In genomic region chr16:56934599-56935145, GRCh38 we compare ENCODE assay signal across 9 cellular contexts. TPM values are rescaled to one million over a fixed set of nuclear protein-coding genes. Genes with fewer than 3 reads are reported as not detected.
DNase-seq lines count a peak whose midpoint lies in the region; ATAC-seq, FAIRE-seq and TF ChIP-seq lines count a peak whose summit lies in the region.
"Not testable (repeated sequence)": the region's sequence is repeated elsewhere in the genome, so short reads cannot be mapped to it uniquely, and the experiment has no call there.
"Had no signal": no experiment of that assay in that cellular context is flagged by ENCODE, and none has a peak within 500 bp of the region (broad histone marks: within the 10 kb centered on the region; RNA-seq: fewer than 3 reads in every experiment).

No MANE protein-coding gene starts in this region.

- not testable (repeated sequence) for ATAC-seq in right lobe of liver, pancreas

- H2AFZ ChIP-seq in endothelial cell of umbilical vein (ENCODE audit: low read depth, low read length), result not testable (repeated sequence)

- dilution Hi-C loops in endothelial cell of umbilical vein (cut with MboI; ENCODE audit: extremely low pct_ligation_motif_present, low sequenced_read_pairs), result not testable (repeated sequence)

- not testable (repeated sequence) for BruUV-seq in endothelial cell of umbilical vein (replicated peaks; lab: Mats Ljungman, UMichigan)

- H3K9me1 ChIP-seq in endothelial cell of umbilical vein (replicated peaks; ENCODE audit: control insufficient read depth, extremely low read depth, insufficient read depth, low read length), result not testable (repeated sequence)

- peak overlapping the region; percentile 99 for H3K4me3 Mint-ChIP-seq in T-helper 2 cell treated with Interferon-gamma antibody and Interleukin-4, amounts not matched to agents 5 μg/mL and 100 μg/mL, for 36 hours

- peak overlapping the region; percentile 79 for H3K27ac Mint-ChIP-seq in T-helper 2 cell treated with Interferon-gamma antibody and Interleukin-4, amounts not matched to agents 5 μg/mL and 100 μg/mL, for 36 hours

- H4K20me1 ChIP-seq in endothelial cell of umbilical vein (replicated peaks; ENCODE audit: control insufficient read depth, extremely low read depth, insufficient read depth, low read length), result peaks cover 19% of the 10 kb centered on the region

- H3K36me3 ChIP-seq in BJ (ENCODE audit: control insufficient read depth, insufficient read depth, low read length) (peaks cover 15% of the 10 kb centered on the region), HUES6 (ENCODE audit: control insufficient read depth, insufficient read depth, low read length) (peaks cover 48% of the 10 kb centered on the region), ascending aorta (peaks cover 38 to 50% of the 10 kb centered on the region in 2 donors), endothelial cell of umbilical vein (ENCODE audit: control insufficient read depth in 2 of 2, extremely low read depth in 1 of 2, insufficient read depth in 2 of 2, low read length in 2 of 2) (peaks cover 16 to 28% of the 10 kb centered on the region in 2 experiments), right lobe of liver (peaks cover 25 to 50% (median 38%) of the 10 kb centered on the region in 4 donors), pancreas (peaks cover 8 to 64% (median 39%) of the 10 kb centered on the region in 3 donors), thyroid gland (peaks cover 45 to 47% of the 10 kb centered on the region in 2 donors)

- H3K79me2 ChIP-seq in endothelial cell of umbilical vein (ENCODE audit: control insufficient read depth, insufficient read depth, low read length), result peaks cover 50% of the 10 kb centered on the region

- DNase-seq in BJ (ENCODE audit: low read depth); T-helper 2 cell treated with Interferon-gamma antibody and Interleukin-4, amounts not matched to agents 5 μg/mL and 100 μg/mL, for 36 hours (ENCODE audit: low spot score); ascending aorta (ENCODE audit: low spot score in 2 of 2); endothelial cell of umbilical vein (ENCODE audit: low read depth, low spot score); right lobe of liver; pancreas; thyroid gland: not testable (repeated sequence)

- TF ChIP-seq CTCF in BJ (IDR thresholded peaks at IDR 0.05; ENCODE audit: insufficient read depth, low read depth, low read length); ascending aorta (IDR thresholded peaks at IDR 0.05); endothelial cell of umbilical vein (IDR thresholded peaks at IDR 0.05; ENCODE audit: extremely low read depth in 1 of 2, insufficient read depth in 1 of 2, low read depth in 1 of 2, low read length in 2 of 2); right lobe of liver (IDR thresholded peaks at IDR 0.05); pancreas (IDR thresholded peaks at IDR 0.05); thyroid gland (IDR thresholded peaks at IDR 0.05): not testable (repeated sequence)

- not testable (repeated sequence) for H3K27ac ChIP-seq in HUES6 (ENCODE audit: low read depth, low read length); endothelial cell of umbilical vein (ENCODE audit: insufficient read depth, low read depth, low read length)
- peak overlapping the region in 1 of 2 donors; percentile 100 for H3K27ac ChIP-seq in ascending aorta
- H3K27ac ChIP-seq in right lobe of liver, result peak overlapping the region; percentile 23 to 100 (median 98)
- H3K27ac ChIP-seq in pancreas, result peak overlapping the region in 2 of 4 donors; percentile 99 to 100
- peak overlapping the region in 2 of 3 donors; percentile 96 to 100 for H3K27ac ChIP-seq in thyroid gland

- 17% methylated on average over 7 of the region's 8 CpGs for WGBS in right lobe of liver (ENCODE audit: insufficient coverage, low coverage, low lambda C conversion rate, missing lambda C conversion rate)
- 18 to 26% methylated on average over 8 of the region's 8 CpGs for WGBS in pancreas, 2 donors
- WGBS in thyroid gland, 2 donors, result 60 to 67% methylated on average over 8 of the region's 8 CpGs

- not testable (repeated sequence) for FAIRE-seq in endothelial cell of umbilical vein (lab: Jason Lieb, UNC); pancreas (lab: Jason Lieb, UNC)

- peaks cover 67% of the 10 kb centered on the region for H3K36me3 Mint-ChIP-seq in T-helper 2 cell treated with Interferon-gamma antibody and Interleukin-4, amounts not matched to agents 5 μg/mL and 100 μg/mL, for 36 hours (ENCODE audit: low read depth)

- TF ChIP-seq POLR2A in endothelial cell of umbilical vein (IDR thresholded peaks at IDR 0.05; ENCODE audit: low read depth, low read length); right lobe of liver (IDR thresholded peaks at IDR 0.05); thyroid gland (IDR thresholded peaks at IDR 0.05): not testable (repeated sequence)

- H3K4me3 ChIP-seq in BJ (ENCODE audit: low read depth, low read length), result peak overlapping the region; percentile 100
- peak overlapping the region; percentile 97; the same call in 1 of the 2 replicates for H3K4me3 ChIP-seq in HUES6 (ENCODE audit: low read depth, low read length)
- H3K4me3 ChIP-seq in ascending aorta, result peak overlapping the region; percentile 99 to 100
- H3K4me3 ChIP-seq in endothelial cell of umbilical vein (replicated peaks in 1 of 3; ENCODE audit: insufficient read depth in 1 of 3, low read depth in 1 of 3, low read length in 3 of 3), result peak overlapping the region in 2 of 3 experiments; percentile 85 to 94
- peak overlapping the region; percentile 86 to 98 (median 89) for H3K4me3 ChIP-seq in right lobe of liver
- H3K4me3 ChIP-seq in pancreas, result peak overlapping the region; percentile 99 to 100 (median 99)
- H3K4me3 ChIP-seq in thyroid gland (replicated peaks in 1 of 3), result peak overlapping the region; percentile 1 to 100 (median 15)

- H3K9ac ChIP-seq in HUES6 (ENCODE audit: low read length), result not testable (repeated sequence)
- peak overlapping the region; percentile 94 for H3K9ac ChIP-seq in endothelial cell of umbilical vein (replicated peaks; ENCODE audit: extremely low read depth, insufficient read depth, low read length)

- not testable (repeated sequence) for H3K9me3 ChIP-seq in HUES6 (ENCODE audit: control insufficient read depth, insufficient read depth, low read depth, low read length); ascending aorta; endothelial cell of umbilical vein (replicated peaks; ENCODE audit: control insufficient read depth, insufficient read depth, low read length); right lobe of liver; pancreas; thyroid gland

- POLR2A ChIA-PET in BJ (lab: Charles Lee), result interaction anchor here (0.7 to 0.8 kb wide), 3 partner anchors 24 to 54 kb away, joined by 4 to 16 read pairs (median 12); no protein-coding TSS in a partner anchor
- POLR2A ChIA-PET in endothelial cell of umbilical vein (lab: Charles Lee), result not testable (repeated sequence)

- CTCF ChIA-PET in BJ (lab: Yijun Ruan, JAX), result interaction anchor here (1.0 to 2.0 kb wide), 2 partner anchors 111 to 141 kb away, joined by 3 to 6 read pairs; no protein-coding TSS in a partner anchor
- CTCF ChIA-PET in endothelial cell of umbilical vein (lab: Charles Lee), result interaction anchor here (2.4 kb wide), 1 partner anchor 141 kb away, joined by 18 read pairs; no protein-coding TSS in a partner anchor

- H3K4me1 Mint-ChIP-seq in T-helper 2 cell treated with Interferon-gamma antibody and Interleukin-4, amounts not matched to agents 5 μg/mL and 100 μg/mL, for 36 hours (ENCODE audit: low read depth), result peaks cover 53% of the 10 kb centered on the region

- intact Hi-C loops in ascending aorta (cut with DNase I), result loop anchor here (5.0 to 10.0 kb wide), 7 partner anchors 253 to 1690 kb away; partner anchors contain the start of genes AMFR, CCDC102A, CNOT1 and KATNB1
- intact Hi-C loops in endothelial cell of umbilical vein (cut with micrococcal nuclease); right lobe of liver (cut with DNase I); thyroid gland (cut with DNase I): not testable (repeated sequence)
- intact Hi-C loops in pancreas (cut with DNase I), result loop anchor here in 1 of 3 donors (5.0 kb wide), 1 partner anchor 62 kb away; no protein-coding TSS in a partner anchor

- H3K4me1 ChIP-seq in HUES6 (ENCODE audit: control insufficient read depth, insufficient read depth, low read length), result peaks cover 17% of the 10 kb centered on the region
- H3K4me1 ChIP-seq in ascending aorta, result peaks cover 12 to 17% of the 10 kb centered on the region in 2 donors
- peaks cover 26% of the 10 kb centered on the region for H3K4me1 ChIP-seq in endothelial cell of umbilical vein (ENCODE audit: control insufficient read depth, extremely low read depth, insufficient read depth, low read length)
- H3K4me1 ChIP-seq in right lobe of liver, result peaks cover 0 to 24% (median 13%) of the 10 kb centered on the region in 4 donors
- H3K4me1 ChIP-seq in pancreas, result peaks cover 14 to 62% (median 19%) of the 10 kb centered on the region in 3 donors
- H3K4me1 ChIP-seq in thyroid gland, result peaks cover 20 to 25% of the 10 kb centered on the region in 2 donors

- H3K27me3 Mint-ChIP-seq in T-helper 2 cell treated with Interferon-gamma antibody and Interleukin-4, amounts not matched to agents 5 μg/mL and 100 μg/mL, for 36 hours (ENCODE audit: low read depth), result not testable (repeated sequence)

- not testable (repeated sequence) for H3K27me3 ChIP-seq in BJ (ENCODE audit: control insufficient read depth, insufficient read depth, low read length); HUES6 (ENCODE audit: control insufficient read depth, insufficient read depth, low read length); ascending aorta; endothelial cell of umbilical vein (ENCODE audit: control insufficient read depth in 2 of 2, insufficient read depth in 2 of 2, low read length in 2 of 2); right lobe of liver; pancreas; thyroid gland

- H3K4me2 ChIP-seq in endothelial cell of umbilical vein (ENCODE audit: insufficient read depth, low read length), result peak overlapping the region; percentile 96

- H3K9me3 Mint-ChIP-seq in T-helper 2 cell treated with Interferon-gamma antibody and Interleukin-4, amounts not matched to agents 5 μg/mL and 100 μg/mL, for 36 hours, result not testable (repeated sequence)

RNA-seq across cellular contexts. Expression of gene HERPUD1, which starts 2.7 kb away (rescaled TPM):
- polyA plus RNA-seq in BJ (2011; rRNA removed) (306 and 363 TPM in 2 replicates), endothelial cell of umbilical vein (105 and 107 TPM in 2 replicates), pancreas (100 to 1,000 TPM in 1 of 2 donors, 10 to 100 TPM in 1; 78.2 to 144 TPM)
- 217 and 356 TPM in 2 replicates for polyA minus RNA-seq in BJ (2011; rRNA and poly(A)+ RNA removed)
- total RNA-seq in ascending aorta (108 TPM), endothelial cell of umbilical vein (101 and 109 TPM in 2 replicates), right lobe of liver (100 to 1,000 TPM; 103 to 185 (median 133) TPM), pancreas (100 to 1,000 TPM; 165 to 298 (median 238) TPM), thyroid gland (100 to 1,000 TPM; 212 to 659 (median 321) TPM)
- polyA plus RNA-seq in endothelial cell of umbilical vein (2011; cell fraction: cytosol; rRNA removed), result 79.8 and 103 TPM in 2 replicates
- polyA plus RNA-seq in endothelial cell of umbilical vein (2011; cell fraction: nucleus; rRNA removed), result 233 and 249 TPM in 2 replicates
- 83.3 and 94.7 TPM in 2 replicates for polyA plus RNA-seq in endothelial cell of umbilical vein (2012)
- polyA minus RNA-seq in endothelial cell of umbilical vein, result 239 and 250 TPM in 2 replicates
- 66.9 TPM for polyA minus RNA-seq in endothelial cell of umbilical vein (2011; cell fraction: cytosol; rRNA and poly(A)+ RNA removed)
- polyA minus RNA-seq in endothelial cell of umbilical vein (2011; cell fraction: nucleus; rRNA and poly(A)+ RNA removed), result 262 and 391 TPM in 2 replicates

RNA-seq across cellular contexts. Expression of gene CETP, which starts 27.1 kb away (rescaled TPM):
- polyA plus RNA-seq in BJ (2011; rRNA removed) (0.04 and 0.07 TPM in 2 replicates), endothelial cell of umbilical vein (1.9 and 2.2 TPM in 2 replicates), pancreas (1 to 10 TPM in 1 of 2 donors, under 1 TPM in 1; 0.26 to 1.0 TPM)
- polyA minus RNA-seq in BJ (2011; rRNA and poly(A)+ RNA removed), result not detected in 2 replicates
- total RNA-seq in ascending aorta (not detected), endothelial cell of umbilical vein (2.8 and 3.3 TPM in 2 replicates), right lobe of liver (10 to 100 TPM in 1 of 6 experiments, 1 to 10 TPM in 4, under 1 TPM in 1; 0.62 to 11.8 (median 4.7) TPM), pancreas (under 1 TPM in 5 of 6 donors, not detected in 1; 0.12 to 0.28 (median 0.21) TPM), thyroid gland (1 to 10 TPM in 3 of 4 donors, under 1 TPM in 1; 0.40 to 4.0 (median 1.7) TPM)
- 1.8 and 2.2 TPM in 2 replicates for polyA plus RNA-seq in endothelial cell of umbilical vein (2011; cell fraction: cytosol; rRNA removed)
- 1.6 and 1.9 TPM in 2 replicates for polyA plus RNA-seq in endothelial cell of umbilical vein (2011; cell fraction: nucleus; rRNA removed)
- polyA plus RNA-seq in endothelial cell of umbilical vein (2012), result 0.30 and 0.75 TPM in 2 replicates
- 1.1 and 2.3 TPM in 2 replicates for polyA minus RNA-seq in endothelial cell of umbilical vein
- not detected for polyA minus RNA-seq in endothelial cell of umbilical vein (2011; cell fraction: cytosol; rRNA and poly(A)+ RNA removed)
- polyA minus RNA-seq in endothelial cell of umbilical vein (2011; cell fraction: nucleus; rRNA and poly(A)+ RNA removed), result 0.24 and 0.38 TPM in 2 replicates
- total RNA-seq: esophagus mucosa had no signal

RNA-seq across cellular contexts. Expression of gene NLRC5, which starts 54.7 kb away (rescaled TPM):
- 15.4 and 19.2 TPM in 2 replicates for polyA plus RNA-seq in BJ (2011; rRNA removed)
- 32.7 and 40.9 TPM in 2 replicates for polyA minus RNA-seq in BJ (2011; rRNA and poly(A)+ RNA removed)
- total RNA-seq in ascending aorta, result 46.7 TPM
- 20.1 and 26.3 TPM in 2 replicates for total RNA-seq in endothelial cell of umbilical vein
- polyA plus RNA-seq in endothelial cell of umbilical vein, result 7.4 and 8.0 TPM in 2 replicates
- 5.1 and 5.7 TPM in 2 replicates for polyA plus RNA-seq in endothelial cell of umbilical vein (2011; cell fraction: cytosol; rRNA removed)
- 33.9 and 47.2 TPM in 2 replicates for polyA plus RNA-seq in endothelial cell of umbilical vein (2011; cell fraction: nucleus; rRNA removed)
- polyA plus RNA-seq in endothelial cell of umbilical vein (2012), result 11.6 and 14.4 TPM in 2 replicates
- polyA minus RNA-seq in endothelial cell of umbilical vein, result 14.2 and 18.8 TPM in 2 replicates
- 17.2 TPM for polyA minus RNA-seq in endothelial cell of umbilical vein (2011; cell fraction: cytosol; rRNA and poly(A)+ RNA removed)
- polyA minus RNA-seq in endothelial cell of umbilical vein (2011; cell fraction: nucleus; rRNA and poly(A)+ RNA removed), result 33.6 and 37.9 TPM in 2 replicates
- 10 to 100 TPM in 5 of 6 experiments, 1 to 10 TPM in 1; 4.6 to 25.2 (median 13.3) TPM for total RNA-seq in right lobe of liver
- 10 to 100 TPM in 2 of 6 donors, 1 to 10 TPM in 4; 4.6 to 18.5 (median 6.0) TPM for total RNA-seq in pancreas
- polyA plus RNA-seq in pancreas, result 10 to 100 TPM; 20.1 to 26.6 TPM
- total RNA-seq in thyroid gland, result 10 to 100 TPM; 14.1 to 33.5 (median 20.5) TPM

Comparison
In these comparisons a context has a peak if more than half of its experiments do, and no peak if none do; other contexts are left out.
1. H3K4me3 ChIP-seq: peak in every context shown above with its lines; median percentile 100 in BJ; 100 in ascending aorta; 99 in pancreas; 97 in HUES6; 90 in endothelial cell of umbilical vein; 89 in right lobe of liver; 15 in thyroid gland.